ENCODE assay signal across 10 cellular contexts in genomic region chr10:101040851-101041250, GRCh38. TPM values are rescaled to one million over a fixed set of nuclear protein-coding genes. Genes with fewer than 3 reads are reported as not detected.
A peak's percentile ranks its signal among the peaks of the same experiment; 100 is the strongest.
DNase-seq lines count a peak whose midpoint lies in the region; ATAC-seq, FAIRE-seq and TF ChIP-seq lines count a peak whose summit lies in the region.
"Had no signal": no experiment of that assay in that cellular context is flagged by ENCODE, and none has a peak within 500 bp of the region (broad histone marks: within the 10 kb centered on the region; RNA-seq: fewer than 3 reads in every experiment).

No MANE protein-coding gene starts in this region.

- BruUV-seq in IMR-90 (replicated peaks; lab: Mats Ljungman, UMichigan) = no TSS peak

- H3K56ac ChIP-seq in IMR-90 (ENCODE audit: extremely low read depth, insufficient read depth, low read length) = no peak overlapping the region

- no peak overlapping the region for H2BK20ac ChIP-seq in IMR-90 (ENCODE audit: low read depth, low read length)

- H4K5ac ChIP-seq in IMR-90 (ENCODE audit: low read depth, low read length) = no peak overlapping the region

- H3K9me3 ChIP-seq in left ventricle myocardium inferior (replicated peaks) = no peaks in the 10 kb centered on the region
- no peaks in the 10 kb centered on the region for H3K9me3 ChIP-seq in IMR-90 (ENCODE audit: control insufficient read depth, insufficient read depth, low read length)
- H3K9me3 ChIP-seq in kidney (ENCODE audit: control insufficient read depth in 1 of 2, low read length in 2 of 2) = no peaks in the 10 kb centered on the region
- H3K9me3 ChIP-seq: A549 had no signal

- TF ChIP-seq RAD21 in IMR-90 (IDR thresholded peaks at IDR 0.05; ENCODE audit: low read length) = no peak

- peaks cover 30% of the 10 kb centered on the region for H3K4me1 Mint-ChIP-seq in type B pancreatic cell (ENCODE audit: unreplicated experiment)

- peaks cover 27% of the 10 kb centered on the region for H3K4me1 ChIP-seq in left ventricle myocardium inferior
- peaks cover 10% of the 10 kb centered on the region for H3K4me1 ChIP-seq in IMR-90 (ENCODE audit: control insufficient read depth, insufficient read depth, low read length)
- peaks cover 11 to 13% of the 10 kb centered on the region in 2 donors for H3K4me1 ChIP-seq in kidney (ENCODE audit: control insufficient read depth in 1 of 2, insufficient read depth in 1 of 2, low read depth in 1 of 2, low read length in 2 of 2)

- no peak overlapping the region for H2AK5ac ChIP-seq in IMR-90 (ENCODE audit: low read depth, low read length)

- no peak overlapping the region for H4K8ac ChIP-seq in IMR-90 (ENCODE audit: low read depth in 2 of 2, low read length in 2 of 2)

- H2BK5ac ChIP-seq in IMR-90 (ENCODE audit: low read depth, low read length, poor library complexity, severe bottlenecking) = no peak overlapping the region

- H3K27me3 ChIP-seq in left ventricle myocardium inferior (ENCODE audit: low read depth) = peaks cover 10% of the 10 kb centered on the region
- H3K27me3 ChIP-seq in IMR-90 (ENCODE audit: control insufficient read depth, insufficient read depth, low read length) = no peaks in the 10 kb centered on the region

- no peak overlapping the region for H3K4me3 ChIP-seq in left ventricle myocardium inferior
- no peak overlapping the region for H3K4me3 ChIP-seq in IMR-90 (ENCODE audit: insufficient read depth, low read depth, low read length)
- H3K4me3 ChIP-seq in kidney (ENCODE audit: low read length in 2 of 2) = no peak overlapping the region
- H3K4me3 ChIP-seq: A549 had no signal

- no peak overlapping the region for H3K9ac ChIP-seq in IMR-90 (ENCODE audit: low read depth, low read length)
- no peak overlapping the region for H3K9ac ChIP-seq in kidney (ENCODE audit: low read length in 2 of 2)

- no CpG with 5 or more reads among the region's 2 CpGs for WGBS in IMR-90 (ENCODE audit: extremely low coverage in 2 of 2, insufficient read length in 1 of 2), 2 experiments

- H3K4me3 Mint-ChIP-seq in type B pancreatic cell = no peak overlapping the region

- 0 out of 2 replicates have a peak overlapping the region, but pooled peaks have one; percentile 3 for H3K4ac ChIP-seq in IMR-90 (ENCODE audit: low read depth, low read length)

- DNase-seq in left ventricle myocardium inferior (no peak), Right ventricle myocardium superior (no peak), IMR-90 (no peak), kidney (peak; percentile 39), type B pancreatic cell (ENCODE audit: extremely low spot score, unreplicated experiment) (no peak), midbrain (lab: John Stamatoyannopoulos, UW) (no peak), UCSD-AML1 (lab: John Stamatoyannopoulos, UW; ENCODE audit: unreplicated experiment) (no peak)

- peaks cover 9% of the 10 kb centered on the region; the same call in 1 of the 2 replicates for H4K20me1 ChIP-seq in IMR-90 (ENCODE audit: insufficient read depth, low read length)

- H2AFZ ChIP-seq in IMR-90 (replicated peaks; ENCODE audit: low read length, poor library complexity) = peak overlapping the region; percentile 52

- intact Hi-C loops in left ventricle myocardium inferior (cut with micrococcal nuclease) (no loop called here), Right ventricle myocardium superior (cut with DNase I) (no loop called here), IMR-90 (cut with micrococcal nuclease) (loop anchor here (1.0 kb wide), 2 partner anchors 27 to 101 kb away; no protein-coding TSS in a partner anchor), kidney (cut with DNase I) (no loop called here)

- no peak overlapping the region for H3K14ac ChIP-seq in IMR-90 (replicated peaks; ENCODE audit: low read depth, low read length)

- no peak overlapping the region for H4K91ac ChIP-seq in IMR-90 (ENCODE audit: insufficient read depth, low read depth, low read length)

- CTCF ChIA-PET in IMR-90 (lab: Yijun Ruan, JAX) = interaction anchor here (0.9 to 1.3 kb wide), 6 partner anchors 9 to 26 kb away, joined by 3 to 6 read pairs (median 4); partner anchors contain the start of genes PDZD7 and SFXN3

- H2AK9ac ChIP-seq in IMR-90 (replicated peaks; ENCODE audit: low read depth, low read length, poor library complexity) = no peak overlapping the region

- H3K36me3 ChIP-seq in left ventricle myocardium inferior (peaks cover 43% of the 10 kb centered on the region), IMR-90 (ENCODE audit: control insufficient read depth, insufficient read depth, low read length) (peaks cover 37% of the 10 kb centered on the region), kidney (ENCODE audit: control insufficient read depth in 1 of 2, insufficient read depth in 2 of 2, low read length in 2 of 2) (peaks cover 14 to 20% of the 10 kb centered on the region in 2 donors)

- H3K27me3 Mint-ChIP-seq in type B pancreatic cell = peaks cover 27% of the 10 kb centered on the region

- peak overlapping the region; percentile 84 for H3K27ac Mint-ChIP-seq in type B pancreatic cell
- H3K27ac Mint-ChIP-seq: CD4-positive, alpha-beta T cell had no signal

- H3K79me1 ChIP-seq in IMR-90 (ENCODE audit: low read depth in 1 of 2, low read length in 2 of 2) = peaks cover 9 to 25% of the 10 kb centered on the region in 2 experiments; a peak in 3 of 4 replicates

- in situ Hi-C loops in IMR-90 (cut with MboI; ENCODE audit: low sequenced_read_pairs) = no loop called here

- H2BK15ac ChIP-seq in IMR-90 (ENCODE audit: low read depth, low read length) = no peak overlapping the region

- FAIRE-seq in kidney (lab: Jason Lieb, UNC) = no peak
- FAIRE-seq: A549 had no signal

- no peak for ATAC-seq in Right ventricle myocardium superior (ENCODE audit: poor library complexity)
- ATAC-seq in IMR-90 (ENCODE audit: low read depth) = no peak
- ATAC-seq in HG03045 (IDR thresholded peaks at IDR 0.05; ENCODE audit: unreplicated experiment) = no peak

- H3K27ac ChIP-seq in left ventricle myocardium inferior (replicated peaks) (peak overlapping the region; percentile 93), IMR-90 (ENCODE audit: insufficient read depth, low read length) (no peak overlapping the region), kidney (ENCODE audit: low read depth in 2 of 2, low read length in 2 of 2) (no peak overlapping the region)

- no peak for TF ChIP-seq CTCF in left ventricle myocardium inferior (IDR thresholded peaks at IDR 0.05; ENCODE audit: borderline replicate concordance)
- no peak for TF ChIP-seq CTCF in IMR-90 (conservative IDR thresholded peaks at IDR 0.05; ENCODE audit: low read depth, low read length)
- TF ChIP-seq CTCF in kidney (IDR thresholded peaks at IDR 0.05; ENCODE audit: borderline replicate concordance, extremely low read depth, insufficient read depth) = no peak
- no peak for TF ChIP-seq CTCF in type B pancreatic cell (conservative IDR thresholded peaks at IDR 0.05)

- no peak overlapping the region for H2BK120ac ChIP-seq in IMR-90 (ENCODE audit: low read depth, low read length)

- peaks cover 4% of the 10 kb centered on the region for H3K36me3 Mint-ChIP-seq in type B pancreatic cell

- H3K23ac ChIP-seq in IMR-90 (ENCODE audit: low read depth, low read length) = no peak overlapping the region

- H3K9me3 Mint-ChIP-seq in type B pancreatic cell = no peaks in the 10 kb centered on the region
- H3K9me3 Mint-ChIP-seq: CD4-positive, alpha-beta T cell had no signal

- TF ChIP-seq POLR2A in IMR-90 (IDR thresholded peaks at IDR 0.05; ENCODE audit: low read depth, low read length) = no peak

- dilution Hi-C loops in IMR-90 (cut with HindIII; ENCODE audit: low sequenced_read_pairs, unreplicated experiment) = no loop called here

- H3K4me2 ChIP-seq in IMR-90 (ENCODE audit: low read depth, low read length) = no peak overlapping the region
- H3K4me2 ChIP-seq: A549 had no signal

- H3K9me1 ChIP-seq in IMR-90 (ENCODE audit: insufficient read depth, low read length) = peaks cover 5% of the 10 kb centered on the region; the same call in 1 of the 2 replicates

- POLR2A ChIA-PET in IMR-90 (lab: Charles Lee; ENCODE audit: unreplicated experiment) = interaction anchor here (0.6 kb wide), 1 partner anchor 14 kb away, joined by 5 read pairs; no protein-coding TSS in a partner anchor

- no peak overlapping the region for H3K18ac ChIP-seq in IMR-90 (ENCODE audit: low read depth, low read length)

RNA-seq across cellular contexts. Expression of gene SFXN3, which starts 9.8 kb away (rescaled TPM):
- total RNA-seq in left ventricle myocardium inferior (13.4 TPM), Right ventricle myocardium superior (11.4 TPM), IMR-90 (2012; rRNA removed) (53.3 and 64.7 TPM in 2 replicates), kidney (51.6 TPM), type B pancreatic cell (ENCODE audit: low replicate concordance) (15.3 and 25.7 TPM in 2 replicates)
- polyA plus RNA-seq in IMR-90 (2012; rRNA removed) (67.6 and 77.2 TPM in 2 replicates), kidney (ENCODE audit: insufficient read depth, low read depth, low replicate concordance) (23.3 TPM)
- 36.7 and 46.7 TPM in 2 replicates for polyA plus RNA-seq in IMR-90 (2012; cell fraction: cytosol; rRNA removed)
- 417 and 427 TPM in 2 replicates for polyA plus RNA-seq in IMR-90 (2012; cell fraction: nucleus; rRNA removed; ENCODE audit: low replicate concordance)

RNA-seq across cellular contexts. Expression of gene PDZD7, which starts 9.9 kb away (rescaled TPM):
- 0.27 TPM for total RNA-seq in left ventricle myocardium inferior
- 0.38 TPM for total RNA-seq in Right ventricle myocardium superior
- total RNA-seq in IMR-90 (2012; rRNA removed) = 0.83 and 0.90 TPM in 2 replicates
- polyA plus RNA-seq in IMR-90 (2012; rRNA removed) = 1.5 and 1.8 TPM in 2 replicates
- polyA plus RNA-seq in IMR-90 (2012; cell fraction: cytosol; rRNA removed) = 0.97 and 2.0 TPM in 2 replicates
- 6.5 and 8.7 TPM in 2 replicates for polyA plus RNA-seq in IMR-90 (2012; cell fraction: nucleus; rRNA removed; ENCODE audit: low replicate concordance)
- total RNA-seq in kidney = 1.6 TPM
- polyA plus RNA-seq in kidney (ENCODE audit: insufficient read depth, low read depth, low replicate concordance) = 1.9 TPM
- total RNA-seq in type B pancreatic cell (ENCODE audit: low replicate concordance) = 1.4 and 2.0 TPM in 2 replicates

RNA-seq across cellular contexts. Expression of gene KAZALD1, which starts 20.9 kb away (rescaled TPM):
- total RNA-seq in left ventricle myocardium inferior (5.1 TPM), Right ventricle myocardium superior (5.0 TPM), IMR-90 (2012; rRNA removed) (8.1 and 9.1 TPM in 2 replicates), kidney (9.8 TPM), type B pancreatic cell (ENCODE audit: low replicate concordance) (6.9 and 17.1 TPM in 2 replicates)
- polyA plus RNA-seq in IMR-90 (2012; rRNA removed) (18.6 and 18.7 TPM in 2 replicates), kidney (ENCODE audit: insufficient read depth, low read depth, low replicate concordance) (9.7 TPM)
- 19.1 and 20.1 TPM in 2 replicates for polyA plus RNA-seq in IMR-90 (2012; cell fraction: cytosol; rRNA removed)
- 20.7 and 36.8 TPM in 2 replicates for polyA plus RNA-seq in IMR-90 (2012; cell fraction: nucleus; rRNA removed; ENCODE audit: low replicate concordance)
- total RNA-seq: CD4-positive, alpha-beta T cell had no signal

RNA-seq across cellular contexts. Expression of gene LZTS2, which starts 41.2 kb away (rescaled TPM):
- total RNA-seq in left ventricle myocardium inferior (35.6 TPM), Right ventricle myocardium superior (39.1 TPM), IMR-90 (2012; rRNA removed) (17.8 and 19.2 TPM in 2 replicates), kidney (54.7 TPM), type B pancreatic cell (ENCODE audit: low replicate concordance) (50.2 and 86.6 TPM in 2 replicates)
- polyA plus RNA-seq in IMR-90 (2012; rRNA removed) (101 and 108 TPM in 2 replicates), kidney (ENCODE audit: insufficient read depth, low read depth, low replicate concordance) (47.3 TPM)
- polyA plus RNA-seq in IMR-90 (2012; cell fraction: cytosol; rRNA removed) = 62.9 and 107 TPM in 2 replicates
- polyA plus RNA-seq in IMR-90 (2012; cell fraction: nucleus; rRNA removed; ENCODE audit: low replicate concordance) = 135 and 272 TPM in 2 replicates

RNA-seq across cellular contexts. Expression of gene TWNK, which starts 53.5 kb away (rescaled TPM):
- 7.3 TPM for total RNA-seq in left ventricle myocardium inferior
- 6.4 TPM for total RNA-seq in Right ventricle myocardium superior
- total RNA-seq in IMR-90 (2012; rRNA removed) = 8.8 and 8.9 TPM in 2 replicates
- polyA plus RNA-seq in IMR-90 (2012; rRNA removed) = 7.5 and 7.7 TPM in 2 replicates
- polyA plus RNA-seq in IMR-90 (2012; cell fraction: cytosol; rRNA removed) = 3.0 and 6.6 TPM in 2 replicates
- 2.6 and 5.5 TPM in 2 replicates for polyA plus RNA-seq in IMR-90 (2012; cell fraction: nucleus; rRNA removed; ENCODE audit: low replicate concordance)
- 8.9 TPM for total RNA-seq in kidney
- 3.8 TPM for polyA plus RNA-seq in kidney (ENCODE audit: insufficient read depth, low read depth, low replicate concordance)
- total RNA-seq in type B pancreatic cell (ENCODE audit: low replicate concordance) = 11.3 and 19.2 TPM in 2 replicates
